In genomic region chr19:1249298-1249989, GRCh38 we compare ENCODE assay signal across 8 cellular contexts. TPM values are rescaled to one million over a fixed set of nuclear protein-coding genes. Genes with fewer than 3 reads are reported as not detected.
DNase-seq lines count a peak whose midpoint lies in the region; ATAC-seq, FAIRE-seq and TF ChIP-seq lines count a peak whose summit lies in the region.

No MANE protein-coding gene starts in this region.

- H3K4me3 ChIP-seq in GM12875 (ENCODE audit: low read depth, low read length) (peak overlapping the region; percentile 73), right atrium auricular region (peak overlapping the region; percentile 81 to 82)

- no peaks in the 10 kb centered on the region for H3K27me3 ChIP-seq in right atrium auricular region

- no peaks in the 10 kb centered on the region for H3K9me3 ChIP-seq in right atrium auricular region

- peak overlapping the region; percentile 99 to 100 for H3K27ac ChIP-seq in right atrium auricular region

- peaks cover 0 to 75% of the 10 kb centered on the region in 2 donors for H3K4me1 ChIP-seq in right atrium auricular region

- ATAC-seq in HG02840 (IDR thresholded peaks at IDR 0.05; ENCODE audit: low FRiP score, unreplicated experiment): peak; percentile 42

- peak; percentile 82 for DNase-seq in NCI-H1694 treated with DMSO at 0.1 percent for 48 hours (lab: John Stamatoyannopoulos, UW)
- peak; percentile 87 to 98 (median 90) for DNase-seq in T-helper 1 cell
- DNase-seq in amygdala (lab: John Stamatoyannopoulos, UW): peak in 55 of 56 donors; percentile 54 to 95 (median 86)
- peak; percentile 96 for DNase-seq in right atrium auricular region (ENCODE audit: low spot score)
- DNase-seq in putamen (ENCODE audit: low spot score): peak; percentile 95
- DNase-seq in urothelium cell line (ENCODE audit: low spot score): peak; percentile 87

- TF ChIP-seq CTCF in GM12875 (IDR thresholded peaks at IDR 0.05; ENCODE audit: borderline replicate concordance, insufficient read depth, low read depth, low read length) (no peak), right atrium auricular region (IDR thresholded peaks at IDR 0.05) (no peak)

- H3K36me3 ChIP-seq in right atrium auricular region: peaks cover 31% of the 10 kb centered on the region

- FAIRE-seq in urothelium cell line (lab: Jason Lieb, UNC): no peak

RNA-seq across cellular contexts. Expression of gene MIDN, which starts 1.1 kb away (rescaled TPM):
- total RNA-seq in right atrium auricular region: 10 to 100 TPM; 42.1 to 42.2 TPM

RNA-seq across cellular contexts. Expression of gene ATP5F1D, which starts 7.9 kb away (rescaled TPM):
- total RNA-seq in right atrium auricular region: 100 to 1,000 TPM; 193 to 269 TPM

RNA-seq across cellular contexts. Expression of gene CBARP, which starts 11.6 kb away (rescaled TPM):
- total RNA-seq in right atrium auricular region: 1 to 10 TPM; 2.4 to 2.6 TPM

RNA-seq across cellular contexts. Expression of gene CIRBP, which starts 19.7 kb away (rescaled TPM):
- total RNA-seq in right atrium auricular region: 100 to 1,000 TPM; 288 to 385 TPM

RNA-seq across cellular contexts. Expression of gene FAM174C, which starts 25.9 kb away (rescaled TPM):
- 10 to 100 TPM; 28.9 to 29.8 TPM for total RNA-seq in right atrium auricular region

Comparison
In these comparisons a context has a peak if more than half of its experiments do, and no peak if none do; other contexts are left out.
1. Peak in every context shown above with its lines: DNase-seq, ATAC-seq, H3K4me3 ChIP-seq and H3K27ac ChIP-seq.